Comparison of ENCODE assay signal across 8 cellular contexts in the genomic region with DNA sequence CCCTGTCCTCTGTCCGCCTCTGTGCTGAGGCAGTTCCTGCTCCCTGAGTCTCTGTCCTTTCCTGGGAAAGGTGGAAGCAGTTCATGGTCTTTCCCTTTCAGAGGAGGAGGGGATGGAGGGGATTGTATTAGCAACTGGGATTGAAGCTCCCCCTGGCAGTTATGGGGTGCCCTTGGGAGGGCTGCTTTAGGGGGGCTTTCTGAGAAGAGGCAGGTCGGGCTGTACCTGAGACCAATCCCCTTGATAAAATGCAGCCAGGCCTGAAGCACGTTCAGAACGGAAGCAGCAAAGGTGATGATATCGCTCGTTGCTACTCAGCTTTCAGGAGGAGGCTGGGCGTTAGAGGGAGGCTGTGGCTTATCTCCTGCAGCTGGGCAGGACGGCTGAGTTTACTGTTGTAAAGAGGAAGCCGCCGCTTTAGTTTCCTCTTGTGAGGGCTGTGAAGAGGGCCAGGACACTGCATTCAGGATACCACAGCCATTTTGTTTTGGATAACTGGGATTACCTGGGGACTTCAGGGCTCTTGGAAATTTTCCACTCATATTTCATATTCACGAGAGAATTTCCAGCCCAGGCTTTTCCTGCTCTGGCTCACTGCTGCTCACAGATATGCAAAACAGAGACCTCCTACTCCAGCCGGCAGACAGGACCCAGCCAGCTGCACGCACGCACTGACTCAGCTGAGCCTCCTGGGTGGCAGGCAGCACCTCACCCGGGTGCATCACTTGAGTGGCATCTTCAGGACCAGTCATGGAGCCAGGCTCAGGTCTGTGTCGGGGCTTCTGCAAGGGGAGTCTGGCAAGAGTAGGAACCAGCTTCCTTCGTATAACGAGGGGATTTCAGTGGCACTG. TPM values are rescaled to one million over a fixed set of nuclear protein-coding genes. Genes with fewer than 3 reads are reported as not detected.
A peak's percentile ranks its signal among the peaks of the same experiment; 100 is the strongest.
DNase-seq lines count a peak whose midpoint lies in the region; ATAC-seq, FAIRE-seq and TF ChIP-seq lines count a peak whose summit lies in the region.

No MANE protein-coding gene starts in this region.

- TF ChIP-seq CTCF in DND-41 (IDR thresholded peaks at IDR 0.05; ENCODE audit: borderline replicate concordance, extremely low read depth, low read length, poor library complexity, severe bottlenecking): peak; percentile 2
- no peak for TF ChIP-seq CTCF in progenitor cell of endocrine pancreas (IDR thresholded peaks at IDR 0.05; ENCODE audit: unreplicated experiment)

- peak overlapping the region; percentile 59 for H3K27ac Mint-ChIP-seq in progenitor cell of endocrine pancreas

- peaks cover 15% of the 10 kb centered on the region for H3K4me1 Mint-ChIP-seq in progenitor cell of endocrine pancreas (ENCODE audit: low read depth)

- peaks cover 51% of the 10 kb centered on the region for H3K4me1 ChIP-seq in DND-41 (ENCODE audit: insufficient read depth, low read length)
- H3K4me1 ChIP-seq in urinary bladder (ENCODE audit: insufficient read depth): no peaks in the 10 kb centered on the region

- peaks cover 6% of the 10 kb centered on the region for H3K27me3 Mint-ChIP-seq in progenitor cell of endocrine pancreas

- no peaks in the 10 kb centered on the region for H3K27me3 ChIP-seq in DND-41 (ENCODE audit: insufficient read depth, low read length, poor library complexity)

- no peaks in the 10 kb centered on the region for H3K36me3 Mint-ChIP-seq in progenitor cell of endocrine pancreas (ENCODE audit: insufficient read depth)

- peak overlapping the region; percentile 21 to 72; a peak in 3 of 4 replicates for H3K4me3 ChIP-seq in DND-41 (ENCODE audit: low read depth in 1 of 2, low read length in 2 of 2)
- peak overlapping the region; percentile 14 for H3K4me3 ChIP-seq in urinary bladder (ENCODE audit: low read depth, low read length)

- ATAC-seq in DND-41 (ENCODE audit: insufficient read depth, low read depth) (peak; percentile 81), GM21423 (IDR thresholded peaks at IDR 0.05; ENCODE audit: unreplicated experiment) (peak; percentile 47)

- DNase-seq in DND-41 (peak; percentile 90), HTR-8/SVneo (ENCODE audit: insufficient read length, low spot score) (peak; percentile 71), RKO (ENCODE audit: low spot score) (peak; percentile 91), glomerular visceral epithelial cell (ENCODE audit: extremely low spot score) (peak; percentile 82), progenitor cell of endocrine pancreas (ENCODE audit: low spot score, unreplicated experiment) (no peak)
- peak; percentile 68 for DNase-seq in activated effector memory CD4-positive, alpha-beta T cell treated with Interleukin-2 at 50 U/mL for 16 hours

- no peaks in the 10 kb centered on the region for H4K20me1 ChIP-seq in DND-41 (ENCODE audit: insufficient read depth, low read length)

- 11% methylated on average over 18 of the region's 18 CpGs for WGBS in urinary bladder

- no peaks in the 10 kb centered on the region for H3K9me3 Mint-ChIP-seq in progenitor cell of endocrine pancreas (ENCODE audit: low read depth)

- H3K4me2 ChIP-seq in DND-41 (ENCODE audit: insufficient read depth, low read length): peak overlapping the region; percentile 96

- H3K9ac ChIP-seq in DND-41 (ENCODE audit: low read depth, low read length): peak overlapping the region; percentile 61

- peak overlapping the region; percentile 31 for H3K4me3 Mint-ChIP-seq in progenitor cell of endocrine pancreas (ENCODE audit: low read depth)

- peak overlapping the region; percentile 79 for H2AFZ ChIP-seq in DND-41 (ENCODE audit: low read depth, low read length)

- peak; percentile 46 for FAIRE-seq in HTR-8/SVneo (lab: Jason Lieb, UNC)

- H3K79me2 ChIP-seq in DND-41 (ENCODE audit: insufficient read depth, low read length): peaks cover 23% of the 10 kb centered on the region

- no peaks in the 10 kb centered on the region for H3K9me3 ChIP-seq in DND-41 (ENCODE audit: insufficient read depth, low read length, severe bottlenecking)

- H3K36me3 ChIP-seq in DND-41 (ENCODE audit: insufficient read depth, low read length) (no peaks in the 10 kb centered on the region), urinary bladder (ENCODE audit: insufficient read depth) (no peaks in the 10 kb centered on the region)

- peak overlapping the region; percentile 90 for H3K27ac ChIP-seq in DND-41 (ENCODE audit: low read length)
- peak overlapping the region; percentile 76 for H3K27ac ChIP-seq in urinary bladder (ENCODE audit: low read depth)

RNA-seq across cellular contexts. Expression of a gene that starts 0.8 kb away (rescaled TPM):
- total RNA-seq in progenitor cell of endocrine pancreas (12.9 TPM in 2 replicates), urinary bladder (5.2 TPM)
- polyA plus RNA-seq in urinary bladder: 2.4 TPM
